In genomic region chr17:83005639-83006038, GRCh38 we compare ENCODE assay signal across 18 cellular contexts.
A peak's percentile ranks its signal among the peaks of the same experiment; 100 is the strongest.
DNase-seq lines count a peak whose midpoint lies in the region; ATAC-seq, FAIRE-seq and TF ChIP-seq lines count a peak whose summit lies in the region.
"Had no signal": no experiment of that assay in that cellular context is flagged by ENCODE, and none has a peak within 500 bp of the region (broad histone marks: within the 10 kb centered on the region; RNA-seq: fewer than 3 reads in every experiment).

No MANE protein-coding gene starts in this region.

- no peaks in the 10 kb centered on the region for H3K9me3 Mint-ChIP-seq in chondrocyte (ENCODE audit: low read depth)
- no peaks in the 10 kb centered on the region for H3K9me3 Mint-ChIP-seq in stimulated activated memory B cell treated with anti-CD40 and anti-IgM and Interleukin-4, amounts not matched to agents 10 μg/mL and 1 μg/mL and 100 μg/mL, for 72 hours
- H3K9me3 Mint-ChIP-seq: CD8-positive, alpha-beta memory T cell had no signal

- DNase-seq in SK-N-SH: peak; percentile 30
- peak; percentile 16 for DNase-seq in GM12891 (ENCODE audit: insufficient read length, low spot score)
- peak; percentile 72 for DNase-seq in chondrocyte (ENCODE audit: low spot score)
- DNase-seq in lower leg skin (ENCODE audit: low spot score in 2 of 2): peak; percentile 8 to 76
- DNase-seq in COLO668 (lab: John Stamatoyannopoulos, UW; ENCODE audit: unreplicated experiment): no peak
- DNase-seq in SK-N-DZ (ENCODE audit: low spot score): no peak
- DNase-seq: AML-193; CD8-positive, alpha-beta memory T cell; DMS 273 treated with DMSO at 0.1 percent for 48 hours; GOT3 had no signal

- H3K27me3 ChIP-seq in SK-N-SH (ENCODE audit: insufficient read depth): no peaks in the 10 kb centered on the region
- H3K27me3 ChIP-seq: BLaER1 had no signal

- no peak for ATAC-seq in SK-N-SH treated with all-trans-retinoic acid at 6 μM for 48 hours
- ATAC-seq in stimulated activated memory B cell treated with anti-CD40 and anti-IgM and Interleukin-4, amounts not matched to agents 10 μg/mL and 1 μg/mL and 100 μg/mL, for 72 hours: no peak
- ATAC-seq: HepG2 had no signal

- H4K20me1 ChIP-seq in SK-N-SH (ENCODE audit: insufficient read depth): no peaks in the 10 kb centered on the region
- H4K20me1 ChIP-seq: BLaER1 had no signal

- no peak for TF ChIP-seq RAD21 in SK-N-SH (IDR thresholded peaks at IDR 0.05; ENCODE audit: low read length)

- H3K4me3 ChIP-seq in SK-N-SH (ENCODE audit: low read depth in 2 of 2, low read length in 1 of 2) (no peak overlapping the region), lower leg skin (ENCODE audit: low read depth, poor library complexity, severe bottlenecking) (no peak overlapping the region)
- H3K4me3 ChIP-seq: BLaER1, HAP-1 had no signal

- intact Hi-C loops in lower leg skin (cut with DNase I; ENCODE audit: low total_unique reads): no loop called here

- H3K9me2 ChIP-seq in SK-N-SH: no peaks in the 10 kb centered on the region

- 93% methylated on average over 9 of the region's 11 CpGs for WGBS in SK-N-SH (ENCODE audit: low lambda C conversion rate)
- 94 to 100% methylated on average over 9 to 11 of the region's 11 CpGs for WGBS in lower leg skin, 2 donors

- no peak for TF ChIP-seq CTCF in SK-N-SH (IDR thresholded peaks at IDR 0.05)
- TF ChIP-seq CTCF in chondrocyte (IDR thresholded peaks at IDR 0.05): no peak
- TF ChIP-seq CTCF in lower leg skin (IDR thresholded peaks at IDR 0.05): no peak

- H3K27ac ChIP-seq in SK-N-SH (ENCODE audit: low read depth in 2 of 2, low read length in 1 of 2): no peak overlapping the region
- H3K27ac ChIP-seq: 22Rv1, BLaER1 had no signal

- peaks cover 11% of the 10 kb centered on the region for H3K36me3 Mint-ChIP-seq in chondrocyte (ENCODE audit: low read depth)
- peaks cover 12% of the 10 kb centered on the region for H3K36me3 Mint-ChIP-seq in stimulated activated memory B cell treated with anti-CD40 and anti-IgM and Interleukin-4, amounts not matched to agents 10 μg/mL and 1 μg/mL and 100 μg/mL, for 72 hours

- CTCF ChIA-PET in SK-N-SH (lab: Yijun Ruan, JAX): interaction anchor here (1.3 to 1.4 kb wide), 2 partner anchors 19 to 42 kb away, joined by 3 read pairs; no protein-coding TSS in a partner anchor

- H3K36me3 ChIP-seq in SK-N-SH (replicated peaks in 1 of 2; ENCODE audit: control insufficient read depth in 1 of 2, insufficient read depth in 2 of 2, low read length in 1 of 2): peaks cover 10 to 14% of the 10 kb centered on the region in 2 experiments
- H3K36me3 ChIP-seq: HAP-1 had no signal

- TF ChIP-seq EP300 in SK-N-SH (IDR thresholded peaks at IDR 0.05; ENCODE audit: borderline replicate concordance in 1 of 2, low read depth in 1 of 2, low read length in 1 of 2): no peak

- H3K9me3 ChIP-seq in SK-N-SH: no peaks in the 10 kb centered on the region
- H3K9me3 ChIP-seq: HAP-1 had no signal

- no peak overlapping the region for H3K4me2 ChIP-seq in SK-N-SH
- H3K4me2 ChIP-seq: BLaER1 had no signal

- FAIRE-seq in GM12891 (lab: Jason Lieb, UNC): no peak
- FAIRE-seq: GM18507, HepG2, HTR-8/SVneo had no signal

- no peak overlapping the region for H3K9ac ChIP-seq in SK-N-SH
- H3K9ac ChIP-seq: BLaER1 had no signal

- peaks cover 11% of the 10 kb centered on the region for H3K4me1 Mint-ChIP-seq in chondrocyte (ENCODE audit: low read depth)
- no peaks in the 10 kb centered on the region for H3K4me1 Mint-ChIP-seq in stimulated activated memory B cell treated with anti-CD40 and anti-IgM and Interleukin-4, amounts not matched to agents 10 μg/mL and 1 μg/mL and 100 μg/mL, for 72 hours
- H3K4me1 Mint-ChIP-seq: CD8-positive, alpha-beta memory T cell had no signal

- no peaks in the 10 kb centered on the region for H3K79me2 ChIP-seq in SK-N-SH (ENCODE audit: insufficient read depth)

- H3K4me3 Mint-ChIP-seq in chondrocyte (ENCODE audit: unreplicated experiment): no peak overlapping the region
- no peak overlapping the region for H3K4me3 Mint-ChIP-seq in stimulated activated memory B cell treated with anti-CD40 and anti-IgM and Interleukin-4, amounts not matched to agents 10 μg/mL and 1 μg/mL and 100 μg/mL, for 72 hours
- H3K4me3 Mint-ChIP-seq: CD8-positive, alpha-beta memory T cell had no signal

- no peak overlapping the region for H3K27ac Mint-ChIP-seq in chondrocyte (ENCODE audit: unreplicated experiment)
- no peak overlapping the region for H3K27ac Mint-ChIP-seq in stimulated activated memory B cell treated with anti-CD40 and anti-IgM and Interleukin-4, amounts not matched to agents 10 μg/mL and 1 μg/mL and 100 μg/mL, for 72 hours

- no peaks in the 10 kb centered on the region for H3F3A ChIP-seq in SK-N-SH (replicated peaks; ENCODE audit: insufficient read depth)

- no peaks in the 10 kb centered on the region for H3K4me1 ChIP-seq in SK-N-SH (ENCODE audit: control insufficient read depth in 1 of 2, insufficient read depth in 2 of 2, low read depth in 1 of 2, low read length in 1 of 2)
- H3K4me1 ChIP-seq: HAP-1 had no signal

- TF ChIP-seq POLR2A in GM12891 (IDR thresholded peaks at IDR 0.05; ENCODE audit: low read depth, low read length) (no peak), lower leg skin (IDR thresholded peaks at IDR 0.05) (no peak)

- POLR2A ChIA-PET in SK-N-SH (lab: Yijun Ruan, JAX): no interaction called here

- no peaks in the 10 kb centered on the region for H3K27me3 Mint-ChIP-seq in chondrocyte (ENCODE audit: low read depth)
- no peaks in the 10 kb centered on the region for H3K27me3 Mint-ChIP-seq in stimulated activated memory B cell treated with anti-CD40 and anti-IgM and Interleukin-4, amounts not matched to agents 10 μg/mL and 1 μg/mL and 100 μg/mL, for 72 hours
- H3K27me3 Mint-ChIP-seq: CD8-positive, alpha-beta memory T cell had no signal

- H2AFZ ChIP-seq in SK-N-SH (ENCODE audit: low read depth): no peak overlapping the region

TF ChIP-seq in SK-N-SH, 30 proteins besides CTCF, POLR2A, EP300 and RAD21:
- TF ChIP-seq MAX (IDR thresholded peaks at IDR 0.05; ENCODE audit: low read depth): no peak
TF ChIP-seq in SK-N-SH: peak in this region for 0.

TF ChIP-seq in SK-N-SH treated with all-trans-retinoic acid at 6 μM for 48 hours, 23 proteins besides CTCF, POLR2A, EP300 and RAD21 (continues in another document):
- TF ChIP-seq, protein P1, sequence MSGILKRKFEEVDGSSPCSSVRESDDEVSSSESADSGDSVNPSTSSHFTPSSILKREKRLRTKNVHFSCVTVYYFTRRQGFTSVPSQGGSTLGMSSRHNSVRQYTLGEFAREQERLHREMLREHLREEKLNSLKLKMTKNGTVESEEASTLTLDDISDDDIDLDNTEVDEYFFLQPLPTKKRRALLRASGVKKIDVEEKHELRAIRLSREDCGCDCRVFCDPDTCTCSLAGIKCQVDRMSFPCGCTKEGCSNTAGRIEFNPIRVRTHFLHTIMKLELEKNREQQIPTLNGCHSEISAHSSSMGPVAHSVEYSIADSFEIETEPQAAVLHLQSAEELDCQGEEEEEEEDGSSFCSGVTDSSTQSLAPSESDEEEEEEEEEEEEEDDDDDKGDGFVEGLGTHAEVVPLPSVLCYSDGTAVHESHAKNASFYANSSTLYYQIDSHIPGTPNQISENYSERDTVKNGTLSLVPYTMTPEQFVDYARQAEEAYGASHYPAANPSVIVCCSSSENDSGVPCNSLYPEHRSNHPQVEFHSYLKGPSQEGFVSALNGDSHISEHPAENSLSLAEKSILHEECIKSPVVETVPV (CRISPR knock-in tag; IDR thresholded peaks at IDR 0.05): no peak
- TF ChIP-seq ZNF8 (CRISPR knock-in tag; IDR thresholded peaks at IDR 0.05): no peak
- TF ChIP-seq ZFP3 (CRISPR knock-in tag; IDR thresholded peaks at IDR 0.05): no peak
- TF ChIP-seq TCF4 (CRISPR knock-in tag; IDR thresholded peaks at IDR 0.05; ENCODE audit: borderline replicate concordance): no peak
- no peak for TF ChIP-seq PPARA (CRISPR knock-in tag; IDR thresholded peaks at IDR 0.05; ENCODE audit: borderline replicate concordance)

TF ChIP-seq in GM12891, 5 proteins besides CTCF, POLR2A, EP300 and RAD21:
- TF ChIP-seq TAF1 (IDR thresholded peaks at IDR 0.05; ENCODE audit: low read depth, low read length): no peak
- no peak for TF ChIP-seq POLR2AphosphoS5 (IDR thresholded peaks at IDR 0.05; ENCODE audit: low read depth, low read length)
- TF ChIP-seq SPI1 (IDR thresholded peaks at IDR 0.05; ENCODE audit: low read depth, low read length): no peak
- TF ChIP-seq PAX5 (IDR thresholded peaks at IDR 0.05; ENCODE audit: insufficient read depth, low read length, severe bottlenecking): no peak
- TF ChIP-seq POU2F2 (IDR thresholded peaks at IDR 0.05; ENCODE audit: low read depth, low read length): no peak

Comparison
In these comparisons a context has a peak if more than half of its experiments do, and no peak if none do; other contexts are left out.
1. DNase-seq: peak in SK-N-SH (single experiment), GM12891 (single experiment), chondrocyte (single experiment) and lower leg skin (2 of 2); none in COLO668 (single experiment) and SK-N-DZ (single experiment).